In genomic region chr5:40291338-40291737, GRCh38 we compare ENCODE assay signal across 19 cellular contexts.
DNase-seq lines count a peak whose midpoint lies in the region; ATAC-seq and TF ChIP-seq lines count a peak whose summit lies in the region.
"Had no signal": no experiment of that assay in that cellular context is flagged by ENCODE, and none has a peak within 500 bp of the region (broad histone marks: within the 10 kb centered on the region; RNA-seq: fewer than 3 reads in every experiment).

No MANE protein-coding gene starts in this region.

- H3K4me3 Mint-ChIP-seq in chondrocyte (ENCODE audit: unreplicated experiment): no peak overlapping the region
- H3K4me3 Mint-ChIP-seq: activated CD4-positive, alpha-beta T cell treated with anti-CD3 and anti-CD28 coated beads for 36 hours; memory B cell; natural killer cell had no signal

- ATAC-seq in GM19035 (IDR thresholded peaks at IDR 0.05; ENCODE audit: unreplicated experiment): no peak
- ATAC-seq: activated CD4-positive, alpha-beta T cell treated with anti-CD3 and anti-CD28 coated beads for 36 hours; natural killer cell had no signal

- H3K4me1 Mint-ChIP-seq in chondrocyte (ENCODE audit: low read depth): peaks cover 5% of the 10 kb centered on the region
- H3K4me1 Mint-ChIP-seq: memory B cell had no signal

- H3K27me3 Mint-ChIP-seq in chondrocyte (ENCODE audit: low read depth): peaks cover 8% of the 10 kb centered on the region
- H3K27me3 Mint-ChIP-seq: activated CD4-positive, alpha-beta T cell treated with anti-CD3 and anti-CD28 coated beads for 36 hours; memory B cell had no signal

- DNase-seq in AG10803 (ENCODE audit: low read depth): peak; percentile 19
- DNase-seq in LHCN-M2 (ENCODE audit: low read depth): peak; percentile 54
- no peak for DNase-seq in chondrocyte (ENCODE audit: low spot score)
- DNase-seq in lung microvascular endothelial cell (ENCODE audit: low read depth in 2 of 2): peak; percentile 23 to 87
- no peak for DNase-seq in HK-2 (ENCODE audit: unreplicated experiment)
- no peak for DNase-seq in NCI-H774 (lab: John Stamatoyannopoulos, UW)
- DNase-seq in NCI-H2107 treated with DMSO at 0.1 percent for 48 hours (lab: John Stamatoyannopoulos, UW; ENCODE audit: unreplicated experiment): no peak
- DNase-seq: activated CD4-positive, alpha-beta T cell treated with anti-CD3 and anti-CD28 coated beads for 36 hours; activated CD8-positive, alpha-beta memory T cell treated with anti-CD3 and anti-CD28 coated beads, Interleukin-2, amount 50 U/mL, for 4 hours; activated gamma-delta T cell; dorsolateral prefrontal cortex; islet precursor cell; natural killer cell; NCI-H1092 treated with DMSO at 0.1 percent for 48 hours; NCI-H2171; stimulated activated naive CD4-positive, alpha-beta T cell treated with Interleukin-2 at 50 U/mL for 16 hours had no signal

- H3K4me3 ChIP-seq in AG10803 (ENCODE audit: low read length): no peak overlapping the region
- H3K4me3 ChIP-seq: ascending aorta, dorsolateral prefrontal cortex had no signal

- H3K36me3 Mint-ChIP-seq in chondrocyte (ENCODE audit: low read depth): no peaks in the 10 kb centered on the region
- H3K36me3 Mint-ChIP-seq: memory B cell, natural killer cell had no signal

- peak overlapping the region; percentile 38 for H3K27ac Mint-ChIP-seq in chondrocyte (ENCODE audit: unreplicated experiment)
- H3K27ac Mint-ChIP-seq: activated CD4-positive, alpha-beta T cell treated with anti-CD3 and anti-CD28 coated beads for 36 hours; memory B cell; natural killer cell had no signal

- H3K9me3 Mint-ChIP-seq in chondrocyte (ENCODE audit: low read depth): no peaks in the 10 kb centered on the region
- H3K9me3 Mint-ChIP-seq: memory B cell had no signal

- TF ChIP-seq CTCF in AG10803 (conservative IDR thresholded peaks at IDR 0.05; ENCODE audit: low read length): no peak
- TF ChIP-seq CTCF in chondrocyte (IDR thresholded peaks at IDR 0.05): no peak

Comparison
In these comparisons a context has a peak if more than half of its experiments do, and no peak if none do; other contexts are left out.
1. DNase-seq: peak in AG10803 (single experiment), LHCN-M2 (single experiment) and lung microvascular endothelial cell (2 of 2); none in chondrocyte (single experiment), HK-2 (single experiment), NCI-H774 (single experiment) and NCI-H2107 treated with DMSO at 0.1 percent for 48 hours (single experiment).